In genomic region chr3:166011771-166012170, GRCh38 we compare ENCODE assay signal across 35 cellular contexts.
"Had no signal": no experiment of that assay in that cellular context is flagged by ENCODE, and none has a peak within 500 bp of the region (broad histone marks: within the 10 kb centered on the region; RNA-seq: fewer than 3 reads in every experiment).

No MANE protein-coding gene starts in this region.

- H3K4me3 ChIP-seq: MG63 had no signal

- H3K36me3 ChIP-seq: MG63 had no signal

- H3K27me3 ChIP-seq: MG63 had no signal

- DNase-seq: Karpas-422, Kasumi-1, MG63, MV-4-11, NCI-H1048, NCI-H1092, NCI-H1092 treated with DMSO at 0.1 percent for 48 hours, NCI-H1105, NCI-H1105 treated with DMSO at 0.1 percent for 48 hours, NCI-H1417, NCI-H1417 treated with DMSO at 0.1 percent for 48 hours, NCI-H1436, NCI-H1436 treated with DMSO at 0.1 percent for 48 hours, NCI-H146, NCI-H1694, NCI-H1694 treated with DMSO at 0.1 percent for 48 hours, NCI-H187, NCI-H187 treated with DMSO at 0.1 percent for 48 hours, NCI-H1930, NCI-H2029, NCI-H2029 treated with DMSO at 0.1 percent for 48 hours, NCI-H2081, NCI-H2081 treated with DMSO at 0.1 percent for 48 hours, NCI-H2107, NCI-H2171, NCI-H2171 treated with DMSO at 0.1 percent for 48 hours, NCI-H2227 treated with DMSO at 0.1 percent for 48 hours, NCI-H226, NCI-H345, NCI-H446, NCI-H446 treated with DMSO at 0.1 percent for 48 hours, NCI-H510A, NCI-H510A treated with DMSO at 0.1 percent for 48 hours, NCI-H524, NCI-H524 treated with DMSO at 0.1 percent for 48 hours had no signal
